ENCODE assay signal across 1 cellular context in genomic region chr15:76071816-76072215, GRCh38.
TF ChIP-seq lines count a peak whose summit lies in the region.

No MANE protein-coding gene starts in this region.

TF ChIP-seq in GM23338, 12 proteins besides CTCF, POLR2A, EP300 and RAD21 (continued from another document):
- no peak for TF ChIP-seq CREB1 (CRISPR knock-in tag; IDR thresholded peaks at IDR 0.05; ENCODE audit: low read depth)
- TF ChIP-seq EZH2phosphoT487 (IDR thresholded peaks at IDR 0.05; ENCODE audit: unreplicated experiment): no peak
